1 cellular context compared by ENCODE assay signal in genomic region chr1:8986814-8987190, GRCh38.
TF ChIP-seq lines count a peak whose summit lies in the region.

No MANE protein-coding gene starts in this region.

TF ChIP-seq in A549, 52 proteins besides CTCF, POLR2A, EP300 and RAD21 (continued from another document):
- TF ChIP-seq ELK1 (IDR thresholded peaks at IDR 0.05; ENCODE audit: low read depth, low read length) (no peak), HOXB5 (CRISPR knock-in tag; IDR thresholded peaks at IDR 0.05) (no peak), FOSL2 (IDR thresholded peaks at IDR 0.05) (no peak), FOSL2 (CRISPR knock-in tag; IDR thresholded peaks at IDR 0.05) (no peak), CEBPB (IDR thresholded peaks at IDR 0.05) (no peak), KDM1A (IDR thresholded peaks at IDR 0.05; ENCODE audit: low read depth) (no peak), NFE2L2 (conservative IDR thresholded peaks at IDR 0.05; ENCODE audit: low read length) (no peak), FOXS1 (CRISPR knock-in tag; IDR thresholded peaks at IDR 0.05) (no peak), PBX3 (IDR thresholded peaks at IDR 0.05) (no peak), CBX8 (IDR thresholded peaks at IDR 0.05) (no peak)
- TF ChIP-seq, protein P1, sequence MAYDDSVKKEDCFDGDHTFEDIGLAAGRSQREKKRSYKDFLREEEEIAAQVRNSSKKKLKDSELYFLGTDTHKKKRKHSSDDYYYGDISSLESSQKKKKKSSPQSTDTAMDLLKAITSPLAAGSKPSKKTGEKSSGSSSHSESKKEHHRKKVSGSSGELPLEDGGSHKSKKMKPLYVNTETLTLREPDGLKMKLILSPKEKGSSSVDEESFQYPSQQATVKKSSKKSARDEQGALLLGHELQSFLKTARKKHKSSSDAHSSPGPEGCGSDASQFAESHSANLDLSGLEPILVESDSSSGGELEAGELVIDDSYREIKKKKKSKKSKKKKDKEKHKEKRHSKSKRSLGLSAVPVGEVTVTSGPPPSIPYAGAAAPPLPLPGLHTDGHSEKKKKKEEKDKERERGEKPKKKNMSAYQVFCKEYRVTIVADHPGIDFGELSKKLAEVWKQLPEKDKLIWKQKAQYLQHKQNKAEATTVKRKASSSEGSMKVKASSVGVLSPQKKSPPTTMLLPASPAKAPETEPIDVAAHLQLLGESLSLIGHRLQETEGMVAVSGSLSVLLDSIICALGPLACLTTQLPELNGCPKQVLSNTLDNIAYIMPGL (CRISPR knock-in tag; IDR thresholded peaks at IDR 0.05; ENCODE audit: borderline replicate concordance), result no peak
